Comparison of ENCODE assay signal across 8 cellular contexts in the genomic region with DNA sequence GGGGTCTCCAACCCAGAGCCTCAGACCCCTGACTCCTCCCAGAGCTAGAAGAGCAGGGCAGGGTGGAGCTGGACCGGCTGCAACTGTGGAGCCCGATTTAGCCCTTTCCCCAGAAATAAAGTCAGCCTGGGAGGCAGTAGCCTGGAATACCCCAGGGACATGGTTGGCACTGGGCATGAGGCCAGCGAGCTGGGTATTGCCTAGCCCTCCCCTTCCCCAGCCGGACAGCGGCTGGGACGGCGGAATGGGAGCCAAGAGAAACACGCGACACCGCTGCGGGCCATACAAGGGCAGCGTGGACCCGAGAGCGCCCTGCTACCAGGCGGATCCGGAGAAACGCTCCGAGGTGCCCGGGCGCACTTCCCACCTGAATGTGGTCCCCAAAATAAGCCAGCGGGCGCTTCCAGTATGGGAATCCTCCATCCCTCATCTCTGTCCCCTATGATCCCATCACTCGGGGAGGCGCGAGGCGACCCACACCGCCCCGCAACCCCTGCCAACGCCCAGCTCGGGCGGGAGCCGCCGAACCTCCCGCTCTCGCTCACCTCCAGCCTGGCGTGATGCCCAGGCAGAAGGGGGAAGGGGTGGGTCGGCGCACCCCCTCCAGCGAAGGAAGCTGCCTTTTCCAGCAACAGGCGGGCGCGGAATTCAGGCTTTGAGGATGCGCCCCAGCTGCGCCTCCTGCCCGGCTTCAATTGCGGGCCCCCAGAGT. TPM values are rescaled to one million over a fixed set of nuclear protein-coding genes. Genes with fewer than 3 reads are reported as not detected.
A peak's percentile ranks its signal among the peaks of the same experiment; 100 is the strongest.
DNase-seq lines count a peak whose midpoint lies in the region; ATAC-seq and TF ChIP-seq lines count a peak whose summit lies in the region.

No MANE protein-coding gene starts in this region.

- intact Hi-C loops in PC-3 (cut with micrococcal nuclease), result no loop called here
- intact Hi-C loops in mucosa of descending colon (cut with DNase I, micrococcal nuclease), result no loop called here
- intact Hi-C loops in uterus (cut with DNase I; ENCODE audit: low total_unique reads), result no loop called here

- H3K9ac ChIP-seq in PC-3 (ENCODE audit: low read length), result peak overlapping the region; percentile 63

- H2AFZ ChIP-seq in PC-3 (ENCODE audit: low read length), result peak overlapping the region; percentile 71

- peak; percentile 43 for DNase-seq in NCI-H82 (lab: John Stamatoyannopoulos, UW)
- DNase-seq in NCI-H82 treated with DMSO at 0.1 percent for 48 hours (lab: John Stamatoyannopoulos, UW; ENCODE audit: unreplicated experiment), result no peak
- DNase-seq in PC-3, result peak; percentile 67
- DNase-seq in effector memory CD8-positive, alpha-beta T cell, result no peak
- peak in 1 of 3 donors; percentile 46 for DNase-seq in mucosa of descending colon
- peak; percentile 57 to 61 for DNase-seq in uterus
- DNase-seq in iPS-NIHi7 (ENCODE audit: extremely low spot score), result no peak
- DNase-seq in immature natural killer cell, result no peak

- H3K36me3 Mint-ChIP-seq in effector memory CD8-positive, alpha-beta T cell (ENCODE audit: insufficient read depth), result peaks cover 20% of the 10 kb centered on the region
- no peaks in the 10 kb centered on the region for H3K36me3 Mint-ChIP-seq in immature natural killer cell

- peaks cover 13 to 25% of the 10 kb centered on the region in 2 donors for H3K4me1 Mint-ChIP-seq in effector memory CD8-positive, alpha-beta T cell (ENCODE audit: low read depth in 2 of 2)
- H3K4me1 Mint-ChIP-seq in immature natural killer cell, result peaks cover 7 to 16% of the 10 kb centered on the region in 2 donors

- ATAC-seq in PC-3, result peak; percentile 9
- ATAC-seq in effector memory CD8-positive, alpha-beta T cell (replicated peaks), result no peak
- peak; percentile 1 for ATAC-seq in mucosa of descending colon

- CTCF ChIA-PET in PC-3 (lab: Charles Lee), result interaction anchor here (1.3 kb wide), 1 partner anchor 22 kb away, joined by 6 read pairs; no protein-coding TSS in a partner anchor

- H3K79me2 ChIP-seq in PC-3 (ENCODE audit: low read length), result peaks cover 29% of the 10 kb centered on the region

- peak overlapping the region in 1 of 2 donors; percentile 29 for H3K27ac Mint-ChIP-seq in effector memory CD8-positive, alpha-beta T cell
- no peak overlapping the region for H3K27ac Mint-ChIP-seq in immature natural killer cell

- peak overlapping the region; percentile 53 for H3K27ac ChIP-seq in PC-3 (ENCODE audit: low read length)
- H3K27ac ChIP-seq in uterus, result peak overlapping the region; percentile 93 to 94

- H3K4me1 ChIP-seq in PC-3 (ENCODE audit: insufficient read depth, low read length) (peaks cover 38% of the 10 kb centered on the region), mucosa of descending colon (ENCODE audit: low read depth) (peaks cover 33% of the 10 kb centered on the region), uterus (no peaks in the 10 kb centered on the region)

- H3K9me3 Mint-ChIP-seq in effector memory CD8-positive, alpha-beta T cell, result no peaks in the 10 kb centered on the region
- no peaks in the 10 kb centered on the region for H3K9me3 Mint-ChIP-seq in immature natural killer cell

- H3K9me3 ChIP-seq in PC-3 (ENCODE audit: low read length), result no peaks in the 10 kb centered on the region
- H3K9me3 ChIP-seq in mucosa of descending colon, result no peaks in the 10 kb centered on the region
- no peaks in the 10 kb centered on the region for H3K9me3 ChIP-seq in uterus

- H3K4me2 ChIP-seq in PC-3 (ENCODE audit: low read length), result peak overlapping the region; percentile 94

- peaks cover 32 to 44% of the 10 kb centered on the region in 2 donors for H3K27me3 Mint-ChIP-seq in effector memory CD8-positive, alpha-beta T cell
- H3K27me3 Mint-ChIP-seq in immature natural killer cell (ENCODE audit: low read depth in 3 of 3), result peaks cover 2 to 10% (median 3%) of the 10 kb centered on the region in 3 donors

- no peaks in the 10 kb centered on the region for H3F3A ChIP-seq in PC-3 (ENCODE audit: low read length, unreplicated experiment)

- H3K4me3 ChIP-seq in PC-3 (ENCODE audit: low read length), result peak overlapping the region; percentile 92
- peak overlapping the region; percentile 17 for H3K4me3 ChIP-seq in mucosa of descending colon
- peak overlapping the region; percentile 58 to 67 for H3K4me3 ChIP-seq in uterus

- TF ChIP-seq CTCF in PC-3 (conservative IDR thresholded peaks at IDR 0.05; ENCODE audit: low read depth, low read length) (no peak), mucosa of descending colon (IDR thresholded peaks at IDR 0.05) (no peak), uterus (IDR thresholded peaks at IDR 0.05) (no peak)

- BruUV-seq in PC-3 (replicated peaks; lab: Mats Ljungman, UMichigan), result TSS peak; percentile 90

- peak in 1 of 2 donors; percentile 4 for TF ChIP-seq POLR2A in uterus (IDR thresholded peaks at IDR 0.05)

- 0 out of 2 replicates have a peak, but pooled peaks cover 5% of the 10 kb centered on the region for H4K20me1 ChIP-seq in PC-3 (ENCODE audit: low read length)

- H3K4me3 Mint-ChIP-seq in effector memory CD8-positive, alpha-beta T cell, result peak overlapping the region; percentile 61 to 77
- H3K4me3 Mint-ChIP-seq in immature natural killer cell, result peak overlapping the region in 1 of 5 donors; percentile 13

- POLR2A ChIA-PET in PC-3 (lab: Charles Lee; ENCODE audit: unreplicated experiment), result interaction anchor here (0.7 kb wide), 1 partner anchor 143 kb away, joined by 3 read pairs; no protein-coding TSS in a partner anchor

- H3K9me2 ChIP-seq in PC-3 (replicated peaks; ENCODE audit: low read length), result no peaks in the 10 kb centered on the region

- peaks cover 27% of the 10 kb centered on the region for H3K36me3 ChIP-seq in PC-3 (ENCODE audit: low read depth, low read length)
- H3K36me3 ChIP-seq in mucosa of descending colon (ENCODE audit: low read depth), result no peaks in the 10 kb centered on the region
- H3K36me3 ChIP-seq in uterus, result no peaks in the 10 kb centered on the region

- H3K27me3 ChIP-seq in PC-3 (ENCODE audit: low read length) (no peaks in the 10 kb centered on the region), uterus (no peaks in the 10 kb centered on the region)

RNA-seq across cellular contexts. Expression of a gene that starts 0.8 kb away (rescaled TPM):
- total RNA-seq in PC-3 (2014; rRNA removed), result 124 and 162 TPM in 2 replicates
- 100 to 1,000 TPM in 1 of 3 donors, 10 to 100 TPM in 1, 1 to 10 TPM in 1; 9.7 to 186 (median 32.5) TPM for total RNA-seq in mucosa of descending colon
- 100 to 1,000 TPM; 228 to 564 (median 354) TPM for total RNA-seq in uterus
- not detected for polyA plus RNA-seq in immature natural killer cell

RNA-seq across cellular contexts. Expression of a gene that starts 18.2 kb away (rescaled TPM):
- total RNA-seq in PC-3 (2014; rRNA removed) (22.9 and 34.5 TPM in 2 replicates), mucosa of descending colon (10 to 100 TPM; 20.7 to 24.7 (median 23.7) TPM), uterus (10 to 100 TPM in 1 of 4 donors, 1 to 10 TPM in 3; 3.3 to 23.1 (median 6.8) TPM)
- 10 to 100 TPM; 21.9 to 42.2 (median 33.5) TPM for polyA plus RNA-seq in immature natural killer cell

RNA-seq across cellular contexts. Expression of a gene that starts 24.5 kb away (rescaled TPM):
- total RNA-seq in PC-3 (2014; rRNA removed) (2.0 and 2.6 TPM in 2 replicates), mucosa of descending colon (10 to 100 TPM in 1 of 3 donors, 1 to 10 TPM in 2; 5.1 to 13.9 (median 9.3) TPM), uterus (10 to 100 TPM in 3 of 4 donors, 1 to 10 TPM in 1; 6.5 to 40.2 (median 35.7) TPM)
- polyA plus RNA-seq in immature natural killer cell, result not detected

RNA-seq across cellular contexts. Expression of a gene that starts 30.3 kb away (rescaled TPM):
- total RNA-seq in PC-3 (2014; rRNA removed) (not detected in 2 replicates), mucosa of descending colon (not detected), uterus (under 1 TPM in 2 of 4 donors, not detected in 2; 0.07 to 0.26 TPM)
- not detected for polyA plus RNA-seq in immature natural killer cell

Comparison
In these comparisons a context has a peak if more than half of its experiments do, and no peak if none do; other contexts are left out.
1. DNase-seq: peak in NCI-H82 (single experiment), PC-3 (single experiment) and uterus (2 of 2); none in NCI-H82 treated with DMSO at 0.1 percent for 48 hours (single experiment), effector memory CD8-positive, alpha-beta T cell (0 of 3), iPS-NIHi7 (single experiment) and immature natural killer cell (0 of 3).
2. H3K4me3 ChIP-seq: peak in every context shown above with its lines; median percentile 92 in PC-3; 62 in uterus; 17 in mucosa of descending colon.